ENCODE assay signal across 17 cellular contexts in the genomic region with DNA sequence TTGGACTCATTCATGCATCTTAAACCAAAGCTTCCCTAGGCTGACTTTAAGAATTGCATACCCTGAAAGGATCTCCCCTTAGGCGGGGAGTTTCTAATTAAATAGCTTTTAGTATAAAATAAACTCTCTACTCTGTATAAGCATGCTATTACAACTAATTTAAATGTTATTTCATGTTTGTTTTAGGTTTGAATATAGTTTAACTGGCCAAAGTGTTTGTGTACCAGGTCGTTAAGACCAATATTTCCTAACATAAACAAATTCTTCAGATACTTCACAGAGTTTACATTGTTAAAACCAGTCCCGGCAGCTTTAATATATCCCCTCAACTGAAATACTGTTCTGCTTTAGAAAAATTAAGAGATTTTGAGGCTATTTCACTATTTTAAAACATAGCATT. TPM values are rescaled to one million over a fixed set of nuclear protein-coding genes. Genes with fewer than 3 reads are reported as not detected.
DNase-seq lines count a peak whose midpoint lies in the region; ATAC-seq and TF ChIP-seq lines count a peak whose summit lies in the region.
"Had no signal": no experiment of that assay in that cellular context is flagged by ENCODE, and none has a peak within 500 bp of the region (broad histone marks: within the 10 kb centered on the region; RNA-seq: fewer than 3 reads in every experiment).

No MANE protein-coding gene starts in this region.

- H3K4ac ChIP-seq in IMR-90 (ENCODE audit: low read depth, low read length): no peak overlapping the region

- TF ChIP-seq RAD21 in IMR-90 (IDR thresholded peaks at IDR 0.05; ENCODE audit: low read length): no peak

- H3K4me3 ChIP-seq in A673 (ENCODE audit: low read depth, low read length, poor library complexity, severe bottlenecking) (peak overlapping the region; percentile 89), IMR-90 (ENCODE audit: insufficient read depth, low read depth, low read length) (no peak overlapping the region; the same call in 1 of the 2 replicates), epithelial cell of esophagus (ENCODE audit: low read length) (peak overlapping the region; percentile 14), neural progenitor cell (peak overlapping the region; percentile 99)

- H2BK15ac ChIP-seq in IMR-90 (ENCODE audit: low read depth, low read length): no peak overlapping the region

- no peak for ATAC-seq in IMR-90 (ENCODE audit: low read depth)
- no peak for ATAC-seq in SK-N-SH treated with all-trans-retinoic acid at 6 μM for 48 hours
- ATAC-seq: Panc1 had no signal

- peak overlapping the region; percentile 86 for H3K4me2 ChIP-seq in IMR-90 (ENCODE audit: low read depth, low read length)
- H3K4me2 ChIP-seq in neural progenitor cell: peak overlapping the region; percentile 86

- no peak overlapping the region for H4K5ac ChIP-seq in IMR-90 (ENCODE audit: low read depth, low read length)

- no peak overlapping the region; the same call in 1 of the 2 replicates for H3K18ac ChIP-seq in IMR-90 (ENCODE audit: low read depth, low read length)

- dilution Hi-C loops in IMR-90 (cut with HindIII; ENCODE audit: low sequenced_read_pairs, unreplicated experiment): no loop called here

- H2AFZ ChIP-seq in IMR-90 (replicated peaks; ENCODE audit: low read length, poor library complexity) (no peak overlapping the region), neural progenitor cell (replicated peaks) (no peak overlapping the region)

- BruUV-seq in A673 (replicated peaks; lab: Mats Ljungman, UMichigan) (no TSS peak), IMR-90 (replicated peaks; lab: Mats Ljungman, UMichigan) (no TSS peak)

- POLR2A ChIA-PET in A673 (lab: Charles Lee; ENCODE audit: low non-redundant PET) (no interaction called here), IMR-90 (lab: Charles Lee; ENCODE audit: unreplicated experiment) (no interaction called here)

- peaks cover 6% of the 10 kb centered on the region for H3K27me3 Mint-ChIP-seq in neural progenitor cell (ENCODE audit: insufficient read depth, low read depth)

- no peak overlapping the region for H3K56ac ChIP-seq in IMR-90 (ENCODE audit: extremely low read depth, insufficient read depth, low read length)

- H2AK5ac ChIP-seq in IMR-90 (ENCODE audit: low read depth, low read length): no peak overlapping the region

- in situ Hi-C loops in IMR-90 (cut with MboI; ENCODE audit: low sequenced_read_pairs): loop anchor here (25.0 kb wide), 1 partner anchor 247 kb away; no protein-coding TSS in a partner anchor

- H4K91ac ChIP-seq in IMR-90 (ENCODE audit: insufficient read depth, low read depth, low read length): no peak overlapping the region

- H3K27ac ChIP-seq in A673 (ENCODE audit: low read depth, low read length, poor library complexity, severe bottlenecking): peak overlapping the region; percentile 63
- H3K27ac ChIP-seq in IMR-90 (ENCODE audit: insufficient read depth, low read length): peak overlapping the region; percentile 67; the same call in 1 of the 2 replicates
- H3K27ac ChIP-seq in neural progenitor cell: peak overlapping the region; percentile 34

- H4K20me1 ChIP-seq in IMR-90 (ENCODE audit: insufficient read depth, low read length): peaks cover 13% of the 10 kb centered on the region
- H4K20me1 ChIP-seq in neural progenitor cell (ENCODE audit: low read depth): peaks cover 61% of the 10 kb centered on the region

- no peaks in the 10 kb centered on the region for H3K9me3 ChIP-seq in A673 (ENCODE audit: low read depth, low read length, poor library complexity, severe bottlenecking)
- H3K9me3 ChIP-seq in IMR-90 (ENCODE audit: control insufficient read depth, insufficient read depth, low read length): no peaks in the 10 kb centered on the region
- H3K9me3 ChIP-seq in neural progenitor cell (ENCODE audit: low read depth): no peaks in the 10 kb centered on the region
- H3K9me3 ChIP-seq: upper lobe of left lung had no signal

- peak overlapping the region; percentile 95 for H3K27ac Mint-ChIP-seq in neural progenitor cell

- peaks cover 13 to 30% of the 10 kb centered on the region in 2 experiments; a peak in 3 of 4 replicates for H3K79me1 ChIP-seq in IMR-90 (ENCODE audit: low read depth in 1 of 2, low read length in 2 of 2)

- peaks cover 61% of the 10 kb centered on the region for H3K4me1 Mint-ChIP-seq in neural progenitor cell

- no peak for TF ChIP-seq POLR2A in IMR-90 (IDR thresholded peaks at IDR 0.05; ENCODE audit: low read depth, low read length)

- no peak overlapping the region for H3K14ac ChIP-seq in IMR-90 (replicated peaks; ENCODE audit: low read depth, low read length)

- no CpG with 5 or more reads among the region's 3 CpGs for WGBS in IMR-90 (ENCODE audit: extremely low coverage in 2 of 2, insufficient read length in 1 of 2), 2 experiments

- TF ChIP-seq CTCF in A673 (conservative IDR thresholded peaks at IDR 0.05; ENCODE audit: low read depth, low read length) (no peak), IMR-90 (conservative IDR thresholded peaks at IDR 0.05; ENCODE audit: low read depth, low read length) (no peak), epithelial cell of esophagus (IDR thresholded peaks at IDR 0.05; ENCODE audit: insufficient read depth, low read depth, low read length, missing control alignments) (no peak), neural progenitor cell (IDR thresholded peaks at IDR 0.05) (no peak)

- no peaks in the 10 kb centered on the region for H3K9me3 Mint-ChIP-seq in neural progenitor cell

- peaks cover 71% of the 10 kb centered on the region for H3K79me2 ChIP-seq in neural progenitor cell (ENCODE audit: low read depth)

- no peaks in the 10 kb centered on the region for H3K27me3 ChIP-seq in A673 (replicated peaks; ENCODE audit: insufficient read depth, low read depth, low read length, poor library complexity)
- no peaks in the 10 kb centered on the region for H3K27me3 ChIP-seq in IMR-90 (ENCODE audit: control insufficient read depth, insufficient read depth, low read length)
- no peaks in the 10 kb centered on the region for H3K27me3 ChIP-seq in neural progenitor cell

- H3K36me3 ChIP-seq in A673 (ENCODE audit: insufficient read depth, low read length, poor library complexity, severe bottlenecking) (no peaks in the 10 kb centered on the region), IMR-90 (ENCODE audit: control insufficient read depth, insufficient read depth, low read length) (peaks cover 1% of the 10 kb centered on the region; the same call in 1 of the 2 replicates), neural progenitor cell (no peaks in the 10 kb centered on the region)
- H3K36me3 ChIP-seq: upper lobe of left lung had no signal

- no peak overlapping the region for H2BK120ac ChIP-seq in IMR-90 (ENCODE audit: low read depth, low read length)

- no peak overlapping the region for H2BK5ac ChIP-seq in IMR-90 (ENCODE audit: low read depth, low read length, poor library complexity, severe bottlenecking)

- H2AK9ac ChIP-seq in IMR-90 (replicated peaks; ENCODE audit: low read depth, low read length, poor library complexity): no peak overlapping the region

- no peaks in the 10 kb centered on the region for H3K9me1 ChIP-seq in IMR-90 (ENCODE audit: insufficient read depth, low read length)

- no peak overlapping the region for H2BK20ac ChIP-seq in IMR-90 (ENCODE audit: low read depth, low read length)

- H3K4me3 Mint-ChIP-seq in neural progenitor cell: peak overlapping the region; percentile 99

- H3F3A ChIP-seq in neural progenitor cell (ENCODE audit: low read depth): peaks cover 68% of the 10 kb centered on the region

- H3K4me1 ChIP-seq in A673 (ENCODE audit: insufficient read depth, low read length, poor library complexity, severe bottlenecking): peaks cover 74% of the 10 kb centered on the region
- H3K4me1 ChIP-seq in IMR-90 (ENCODE audit: control insufficient read depth, insufficient read depth, low read length): peaks cover 11% of the 10 kb centered on the region
- peaks cover 66% of the 10 kb centered on the region for H3K4me1 ChIP-seq in neural progenitor cell

- H3K9ac ChIP-seq in IMR-90 (ENCODE audit: low read depth, low read length) (no peak overlapping the region), neural progenitor cell (peak overlapping the region; percentile 63)

- H4K8ac ChIP-seq in IMR-90 (ENCODE audit: low read depth in 2 of 2, low read length in 2 of 2): no peak overlapping the region

- DNase-seq in A673 (ENCODE audit: low spot score) (no peak), IMR-90 (no peak), epithelial cell of esophagus (ENCODE audit: low read depth) (no peak), neural progenitor cell (ENCODE audit: low spot score) (peak; percentile 21), HUDEP-2 (lab: John Stamatoyannopoulos, UW; ENCODE audit: unreplicated experiment in 76 of 76) (no peak), NCI-H345 treated with DMSO at 0.1 percent for 48 hours (lab: John Stamatoyannopoulos, UW; ENCODE audit: unreplicated experiment) (no peak)
- no peak for DNase-seq in stimulated activated CD4-positive, alpha-beta T cell treated with anti-CD3 and anti-CD28 coated beads, Interleukin-1b, Interleukin-23, amount 100 ng/mL, for 48 hours
- DNase-seq: activated CD8-positive, alpha-beta memory T cell treated with anti-CD3 and anti-CD28 coated beads for 24 hours; activated gamma-delta T cell treated with Interleukin-2 at 50 U/mL for 16 hours; COR-L47; foreskin melanocyte; Karpas-422; NCI-H1694; NCI-H510A treated with DMSO at 0.1 percent for 48 hours had no signal

- peaks cover 8% of the 10 kb centered on the region for H3K36me3 Mint-ChIP-seq in neural progenitor cell

- intact Hi-C loops in A673 (cut with micrococcal nuclease; ENCODE audit: unreplicated experiment): loop anchor here (5.0 to 10.0 kb wide), 3 partner anchors 92 to 610 kb away; no protein-coding TSS in a partner anchor
- intact Hi-C loops in IMR-90 (cut with micrococcal nuclease): loop anchor here (2.0 to 5.0 kb wide), 5 partner anchors 82 to 598 kb away; no protein-coding TSS in a partner anchor

- CTCF ChIA-PET in A673 (lab: Charles Lee): no interaction called here
- CTCF ChIA-PET in IMR-90 (lab: Yijun Ruan, JAX): interaction anchor here (0.9 to 1.1 kb wide), 2 partner anchors 16 to 292 kb away, joined by 3 read pairs; no protein-coding TSS in a partner anchor

- peak overlapping the region; percentile 58 for H3K23ac ChIP-seq in IMR-90 (ENCODE audit: low read depth, low read length)

TF ChIP-seq in IMR-90, 13 proteins besides CTCF, POLR2A, EP300 and RAD21 (continues in another document):
- TF ChIP-seq NFE2L2 (IDR thresholded peaks at IDR 0.05; ENCODE audit: low read depth, low read length) (no peak), MXI1 (IDR thresholded peaks at IDR 0.05; ENCODE audit: borderline replicate concordance, low read depth, low read length) (no peak), RFX5 (IDR thresholded peaks at IDR 0.05; ENCODE audit: low read depth, low read length) (no peak)

TF ChIP-seq in SK-N-SH treated with all-trans-retinoic acid at 6 μM for 48 hours, 23 proteins besides CTCF, POLR2A, EP300 and RAD21 (continues in another document):
- TF ChIP-seq TOX (CRISPR knock-in tag; IDR thresholded peaks at IDR 0.05; ENCODE audit: borderline replicate concordance): no peak
- no peak for TF ChIP-seq ZC3H10 (CRISPR knock-in tag; IDR thresholded peaks at IDR 0.05)
- TF ChIP-seq OSR1 (CRISPR knock-in tag; IDR thresholded peaks at IDR 0.05): no peak

RNA-seq across cellular contexts. Expression of a gene that starts 2.3 kb away (rescaled TPM):
- total RNA-seq in A673 (2021) (52.6 and 58.7 TPM in 2 replicates), IMR-90 (2012; rRNA removed) (1.3 and 1.7 TPM in 2 replicates), neural progenitor cell (ENCODE audit: low replicate concordance) (32.0 and 33.0 TPM in 2 replicates)
- 3.9 TPM in 2 replicates for polyA plus RNA-seq in IMR-90 (2012; rRNA removed)
- polyA plus RNA-seq in IMR-90 (2012; cell fraction: cytosol; rRNA removed): 2.5 and 4.5 TPM in 2 replicates
- 5.9 and 9.0 TPM in 2 replicates for polyA plus RNA-seq in IMR-90 (2012; cell fraction: nucleus; rRNA removed; ENCODE audit: low replicate concordance)

Comparison
In these comparisons a context has a peak if more than half of its experiments do, and no peak if none do; other contexts are left out.
1. RNA of a gene that starts 2.3 kb away (total RNA-seq): 52.6 to 58.7 TPM in A673 and 32.0 to 33.0 TPM in neural progenitor cell; 1.3 to 1.7 TPM in IMR-90; every median in the first group is over 10 times any median in the second.
2. Peak in every context shown above with its lines, with median percentiles within 50 percentile points of each other: H3K27ac ChIP-seq.